ENCODE assay signal across 24 cellular contexts in the genomic region with DNA sequence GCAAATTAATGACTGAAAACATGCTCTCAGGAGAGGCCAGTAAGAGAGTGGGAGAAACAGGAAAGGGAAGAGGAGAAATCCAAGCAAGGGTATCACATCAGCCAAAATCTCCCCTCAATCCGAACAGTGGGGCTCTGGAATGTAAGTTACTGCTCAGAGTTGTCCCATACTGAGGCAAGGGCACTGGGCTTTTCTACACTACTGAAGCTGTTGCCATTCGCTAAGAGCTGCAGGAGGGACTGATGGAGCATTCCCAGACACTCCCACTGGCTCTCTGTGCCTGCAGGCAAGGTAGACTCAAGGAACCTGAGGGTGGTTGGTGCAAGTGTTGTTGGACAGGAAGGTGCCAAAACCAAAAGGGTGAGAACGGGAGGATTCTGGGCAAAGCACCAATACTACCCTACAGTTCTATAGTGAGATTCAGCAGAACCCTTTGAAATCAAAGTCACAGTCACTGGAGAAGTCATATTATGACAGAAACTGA.
"Had no signal": no experiment of that assay in that cellular context is flagged by ENCODE, and none has a peak within 500 bp of the region (broad histone marks: within the 10 kb centered on the region; RNA-seq: fewer than 3 reads in every experiment).

No MANE protein-coding gene starts in this region.

- DNase-seq: effector memory CD8-positive, alpha-beta T cell; erythroblast; esophagus squamous epithelium; hypothalamus; naive B cell; stimulated activated CD4-positive, alpha-beta T cell treated with anti-CD3 and anti-CD28 coated beads, Interleukin-4, amount 100 ng/mL, for 4 hours; stimulated activated naive B cell treated with anti-CD40 and anti-IgM and Interleukin-4, amounts not matched to agents 10 μg/mL and 1 μg/mL and 100 μg/mL, for 72 hours; upper lobe of left lung had no signal

- H3K27me3 Mint-ChIP-seq: effector memory CD8-positive, alpha-beta T cell; memory B cell; naive B cell; natural killer cell treated with Interleukin-12 subunit alpha and Interleukin-12 subunit beta and Interleukin-15 and Interleukin-18, amount 100 ng/mL, for 72 hours; progenitor cell of endocrine pancreas; stimulated activated naive B cell treated with anti-CD40 and anti-IgM and Interleukin-4, amounts not matched to agents 10 μg/mL and 1 μg/mL and 100 μg/mL, for 72 hours; stimulated activated naive CD8-positive, alpha-beta T cell treated with anti-CD3 and anti-CD28 coated beads, Interleukin-15, Interleukin-2, amounts not matched to agents 100 ng/mL and 50 ng/mL, for 24 hours had no signal

- FAIRE-seq: endometrium, frontal cortex, keratinocyte, urothelium cell line had no signal

- H3K27ac Mint-ChIP-seq: effector memory CD8-positive, alpha-beta T cell; memory B cell; naive B cell; natural killer cell treated with Interleukin-12 subunit alpha and Interleukin-12 subunit beta and Interleukin-15 and Interleukin-18, amount 100 ng/mL, for 72 hours; progenitor cell of endocrine pancreas; stimulated activated naive B cell treated with anti-CD40 and anti-IgM and Interleukin-4, amounts not matched to agents 10 μg/mL and 1 μg/mL and 100 μg/mL, for 72 hours; stimulated activated naive CD8-positive, alpha-beta T cell treated with anti-CD3 and anti-CD28 coated beads, Interleukin-15, Interleukin-2, amounts not matched to agents 100 ng/mL and 50 ng/mL, for 24 hours had no signal

- H3K4me3 Mint-ChIP-seq: effector memory CD8-positive, alpha-beta T cell; memory B cell; naive B cell; natural killer cell treated with Interleukin-12 subunit alpha and Interleukin-12 subunit beta and Interleukin-15 and Interleukin-18, amount 100 ng/mL, for 72 hours; neural crest cell; stimulated activated naive B cell treated with anti-CD40 and anti-IgM and Interleukin-4, amounts not matched to agents 10 μg/mL and 1 μg/mL and 100 μg/mL, for 72 hours; stimulated activated naive CD8-positive, alpha-beta T cell treated with anti-CD3 and anti-CD28 coated beads, Interleukin-15, Interleukin-2, amounts not matched to agents 100 ng/mL and 50 ng/mL, for 24 hours had no signal

- H3K9me3 ChIP-seq: esophagus squamous epithelium, right atrium auricular region, thoracic aorta, tibial nerve, upper lobe of left lung had no signal

- H3K27ac ChIP-seq: coronary artery, esophagus squamous epithelium, parathyroid adenoma, right atrium auricular region, thoracic aorta, tibial nerve, upper lobe of left lung had no signal

- H3K79me2 ChIP-seq: parathyroid adenoma had no signal

- H3K36me3 ChIP-seq: esophagus squamous epithelium, right atrium auricular region, thoracic aorta, tibial nerve, upper lobe of left lung had no signal

- H3K27me3 ChIP-seq: esophagus squamous epithelium, right atrium auricular region, tibial nerve, upper lobe of left lung had no signal

- H3K4me1 Mint-ChIP-seq: memory B cell; naive B cell; neural crest cell; stimulated activated naive B cell treated with anti-CD40 and anti-IgM and Interleukin-4, amounts not matched to agents 10 μg/mL and 1 μg/mL and 100 μg/mL, for 72 hours had no signal

- H3K9me3 Mint-ChIP-seq: effector memory CD8-positive, alpha-beta T cell; memory B cell; natural killer cell treated with Interleukin-12 subunit alpha and Interleukin-12 subunit beta and Interleukin-15 and Interleukin-18, amount 100 ng/mL, for 72 hours; neural crest cell; stimulated activated naive CD8-positive, alpha-beta T cell treated with anti-CD3 and anti-CD28 coated beads, Interleukin-15, Interleukin-2, amounts not matched to agents 100 ng/mL and 50 ng/mL, for 24 hours had no signal

- H2AFZ ChIP-seq: parathyroid adenoma had no signal

- H3K4me1 ChIP-seq: parathyroid adenoma had no signal

- ATAC-seq: effector memory CD8-positive, alpha-beta T cell; natural killer cell treated with Interleukin-12 subunit alpha and Interleukin-12 subunit beta and Interleukin-15 and Interleukin-18, amount 100 ng/mL, for 72 hours; sciatic nerve; stimulated activated naive B cell treated with anti-CD40 and anti-IgM and Interleukin-4, amounts not matched to agents 10 μg/mL and 1 μg/mL and 100 μg/mL, for 72 hours had no signal

- H3K4me3 ChIP-seq: coronary artery, esophagus squamous epithelium, lung, right atrium auricular region, thoracic aorta, tibial nerve, upper lobe of left lung had no signal
